16 cellular contexts compared by ENCODE assay signal in the genomic region with DNA sequence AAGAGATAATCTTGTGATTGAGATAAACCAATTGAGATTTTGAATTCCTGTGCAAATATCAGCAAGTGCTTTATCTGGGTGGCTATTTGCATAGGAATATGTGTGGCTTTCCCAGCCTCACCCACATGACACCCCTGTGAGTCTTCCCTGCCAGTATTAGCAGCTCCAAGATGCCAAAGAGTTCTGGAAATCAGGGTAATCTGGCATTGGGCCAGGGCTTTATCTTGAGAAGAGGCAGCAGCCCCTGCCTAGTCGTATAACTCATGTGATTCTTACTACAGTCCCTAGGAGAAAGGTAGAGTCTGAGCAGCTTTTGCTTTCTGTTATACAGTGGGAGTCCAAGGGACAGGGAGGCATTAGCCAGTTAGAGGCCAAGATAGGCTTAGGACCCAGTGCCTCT.
"Had no signal": no experiment of that assay in that cellular context is flagged by ENCODE, and none has a peak within 500 bp of the region (broad histone marks: within the 10 kb centered on the region; RNA-seq: fewer than 3 reads in every experiment).

No MANE protein-coding gene starts in this region.

- H3K36me3 ChIP-seq: gastrocnemius medialis, heart right ventricle, left lung, lower lobe of right lung, pancreas, transverse colon had no signal

- H3K27me3 ChIP-seq: gastrocnemius medialis, heart right ventricle, left lung, pancreas, testis, transverse colon had no signal

- ATAC-seq: gastrocnemius medialis; lower lobe of right lung; natural killer cell; pancreas; sciatic nerve; stimulated activated naive B cell treated with anti-CD40 and anti-IgM and Interleukin-4, amounts not matched to agents 10 μg/mL and 1 μg/mL and 100 μg/mL, for 72 hours; stimulated activated naive CD8-positive, alpha-beta T cell treated with anti-CD3 and anti-CD28 coated beads, Interleukin-15, amount 100 ng/mL, for 72 hours had no signal

- FAIRE-seq: colon, pancreas had no signal

- H3K4me3 ChIP-seq: gastrocnemius medialis, heart right ventricle, left lung, lower lobe of right lung, pancreas, testis, transverse colon had no signal

- DNase-seq: cerebellar nuclear complex; gastrocnemius medialis; heart right ventricle; islet precursor cell; left lung; lower lobe of right lung; natural killer cell; pancreas; stimulated activated CD4-positive, alpha-beta T cell treated with anti-CD3 and anti-CD28 coated beads, Interleukin-2, amount 100 ng/mL, for 24 hours; stimulated activated CD4-positive, alpha-beta T cell treated with anti-CD3 and anti-CD28 coated beads, Interleukin-4, amount 100 ng/mL, for 4 hours; stimulated activated naive B cell treated with anti-CD40 and anti-IgM and Interleukin-4, amounts not matched to agents 10 μg/mL and 1 μg/mL and 100 μg/mL, for 72 hours; stimulated activated naive CD8-positive, alpha-beta T cell treated with anti-CD3 and anti-CD28 coated beads, Interleukin-15, amount 100 ng/mL, for 72 hours; testis; transverse colon had no signal

- H3K9me3 ChIP-seq: gastrocnemius medialis, heart right ventricle, left lung, lower lobe of right lung, pancreas, testis, transverse colon had no signal

- H3K27ac ChIP-seq: gastrocnemius medialis, left lung, lower lobe of right lung, pancreas, testis, transverse colon had no signal

- H3K4me1 ChIP-seq: gastrocnemius medialis, left lung, lower lobe of right lung, pancreas, testis, transverse colon had no signal
